Comparison of ENCODE assay signal across 13 cellular contexts in the genomic region with DNA sequence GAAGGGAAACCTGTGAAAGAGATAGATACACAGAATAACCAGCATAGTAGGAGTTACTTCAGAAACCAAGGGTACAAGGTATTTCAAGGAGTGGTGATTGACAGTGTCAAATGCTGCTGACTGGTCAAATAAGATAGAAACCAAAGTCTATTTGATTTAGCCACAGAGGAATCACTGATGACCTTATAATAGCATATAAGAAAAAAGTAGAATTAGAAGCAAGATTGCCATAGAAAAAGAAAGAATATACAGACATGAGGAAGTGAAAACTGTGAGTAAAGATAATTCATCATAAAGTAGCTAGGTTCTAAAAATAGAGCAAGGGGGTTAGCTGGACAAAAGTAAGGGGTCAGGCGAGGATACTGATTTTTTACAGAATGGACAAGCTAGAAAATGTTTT. TPM values are rescaled to one million over a fixed set of nuclear protein-coding genes. Genes with fewer than 3 reads are reported as not detected.
DNase-seq lines count a peak whose midpoint lies in the region; ATAC-seq, FAIRE-seq and TF ChIP-seq lines count a peak whose summit lies in the region.
"Had no signal": no experiment of that assay in that cellular context is flagged by ENCODE, and none has a peak within 500 bp of the region (broad histone marks: within the 10 kb centered on the region; RNA-seq: fewer than 3 reads in every experiment).

No MANE protein-coding gene starts in this region.

- DNase-seq in GM12892 (ENCODE audit: insufficient read length) (no peak), GM20000 (ENCODE audit: low spot score) (peak; percentile 20), SJCRH30 (peak in 1 of 2 experiments; percentile 25), PC-3 (no peak), immature natural killer cell (no peak), smooth muscle cell (lab: John Stamatoyannopoulos, UW; ENCODE audit: unreplicated experiment) (no peak)
- DNase-seq: left lung, NCI-H1417 treated with DMSO at 0.1 percent for 48 hours, transverse colon had no signal

- peaks cover 78% of the 10 kb centered on the region for H3K79me2 ChIP-seq in PC-3 (ENCODE audit: low read length)
- H3K79me2 ChIP-seq in smooth muscle cell (ENCODE audit: low read depth), result peaks cover 61% of the 10 kb centered on the region

- H3K4me2 ChIP-seq in PC-3 (ENCODE audit: low read length) (no peak overlapping the region), smooth muscle cell (no peak overlapping the region)

- H3K27me3 ChIP-seq in SJCRH30 (no peaks in the 10 kb centered on the region), PC-3 (ENCODE audit: low read length) (no peaks in the 10 kb centered on the region), smooth muscle cell (ENCODE audit: low read depth) (no peaks in the 10 kb centered on the region)
- H3K27me3 ChIP-seq: left lung, transverse colon had no signal

- no peak overlapping the region for H3K9ac ChIP-seq in PC-3 (ENCODE audit: low read length)
- no peak overlapping the region for H3K9ac ChIP-seq in smooth muscle cell (ENCODE audit: low read depth)

- 90% methylated on average over 1 of the region's 1 CpG for WGBS in smooth muscle cell (ENCODE audit: low lambda C conversion rate)

- no peak overlapping the region for H3K4me3 Mint-ChIP-seq in immature natural killer cell

- H4K20me1 ChIP-seq in PC-3 (ENCODE audit: low read length) (no peaks in the 10 kb centered on the region), smooth muscle cell (ENCODE audit: low read depth) (peaks cover 96% of the 10 kb centered on the region)

- H3K36me3 Mint-ChIP-seq in immature natural killer cell, result peaks cover 12 to 19% (median 16%) of the 10 kb centered on the region in 3 donors

- peak overlapping the region; percentile 1; the same call in 1 of the 2 replicates for H3K27ac ChIP-seq in SJCRH30
- no peak overlapping the region for H3K27ac ChIP-seq in PC-3 (ENCODE audit: low read length)
- no peak overlapping the region for H3K27ac ChIP-seq in smooth muscle cell (ENCODE audit: low read depth)
- H3K27ac ChIP-seq: left lung, transverse colon, VCaP had no signal

- peak overlapping the region in 3 of 6 donors; percentile 36 to 41 (median 38) for H3K27ac Mint-ChIP-seq in immature natural killer cell

- intact Hi-C loops in PC-3 (cut with micrococcal nuclease), result no loop called here

- H3K9me2 ChIP-seq in PC-3 (replicated peaks; ENCODE audit: low read length), result no peaks in the 10 kb centered on the region

- TF ChIP-seq POLR2A in GM12892 (IDR thresholded peaks at IDR 0.05; ENCODE audit: low read depth, low read length), result no peak

- H3F3A ChIP-seq in PC-3 (ENCODE audit: low read length, unreplicated experiment) (no peaks in the 10 kb centered on the region), smooth muscle cell (ENCODE audit: low read depth) (no peaks in the 10 kb centered on the region)

- H2AFZ ChIP-seq in PC-3 (ENCODE audit: low read length) (no peak overlapping the region), smooth muscle cell (ENCODE audit: low read depth) (no peak overlapping the region)

- POLR2A ChIA-PET in PC-3 (lab: Charles Lee; ENCODE audit: unreplicated experiment), result no interaction called here

- no peaks in the 10 kb centered on the region for H3K36me3 ChIP-seq in SJCRH30
- peaks cover 6% of the 10 kb centered on the region; the same call in 1 of the 2 replicates for H3K36me3 ChIP-seq in PC-3 (ENCODE audit: low read depth, low read length)
- no peaks in the 10 kb centered on the region for H3K36me3 ChIP-seq in smooth muscle cell (ENCODE audit: low read depth)
- H3K36me3 ChIP-seq: transverse colon had no signal

- no TSS peak for BruUV-seq in PC-3 (replicated peaks; lab: Mats Ljungman, UMichigan)

- H3K4me3 ChIP-seq in SJCRH30, result no peak overlapping the region
- no peak overlapping the region for H3K4me3 ChIP-seq in PC-3 (ENCODE audit: low read length)
- no peak overlapping the region for H3K4me3 ChIP-seq in smooth muscle cell
- H3K4me3 ChIP-seq: left lung, transverse colon had no signal

- H3K9me3 ChIP-seq in SJCRH30 (replicated peaks) (no peaks in the 10 kb centered on the region), PC-3 (ENCODE audit: low read length) (no peaks in the 10 kb centered on the region), smooth muscle cell (replicated peaks; ENCODE audit: low read depth) (no peaks in the 10 kb centered on the region)
- H3K9me3 ChIP-seq: left lung, transverse colon had no signal

- peak; percentile 63 for ATAC-seq in HG03066 (IDR thresholded peaks at IDR 0.05; ENCODE audit: low read depth, unreplicated experiment)
- ATAC-seq in PC-3, result no peak
- ATAC-seq in HG02840 (IDR thresholded peaks at IDR 0.05; ENCODE audit: low FRiP score, unreplicated experiment), result no peak
- ATAC-seq: left lung had no signal

- peaks cover 0 to 2% (median 0%) of the 10 kb centered on the region in 6 donors for H3K9me3 Mint-ChIP-seq in immature natural killer cell

- CTCF ChIA-PET in PC-3 (lab: Charles Lee), result no interaction called here

- no peak for TF ChIP-seq CTCF in GM20000 (IDR thresholded peaks at IDR 0.05; ENCODE audit: extremely low read depth, missing control alignments)
- no peak for TF ChIP-seq CTCF in PC-3 (conservative IDR thresholded peaks at IDR 0.05; ENCODE audit: low read depth, low read length)
- no peak for TF ChIP-seq CTCF in smooth muscle cell (IDR thresholded peaks at IDR 0.05; ENCODE audit: borderline replicate concordance, insufficient read depth, poor library complexity, severe bottlenecking)

- FAIRE-seq in GM12892 (lab: Jason Lieb, UNC), result peak; percentile 82
- FAIRE-seq: RCC 7860 had no signal

- peaks cover 63 to 96% of the 10 kb centered on the region in 2 donors for H3K4me1 Mint-ChIP-seq in immature natural killer cell

- H3K4me1 ChIP-seq in SJCRH30 (peaks cover 6% of the 10 kb centered on the region), PC-3 (ENCODE audit: insufficient read depth, low read length) (no peaks in the 10 kb centered on the region), smooth muscle cell (ENCODE audit: low read depth) (no peaks in the 10 kb centered on the region)

- peaks cover 0 to 3% (median 3%) of the 10 kb centered on the region in 3 donors for H3K27me3 Mint-ChIP-seq in immature natural killer cell (ENCODE audit: low read depth in 3 of 3)

RNA-seq across cellular contexts. Expression of a gene that starts 14.2 kb away (rescaled TPM):
- 13.2 TPM for polyA plus RNA-seq in GM12892 (2012; ENCODE audit: missing spikeins)
- 29.7 and 30.3 TPM in 2 replicates for total RNA-seq in SJCRH30 (2014; rRNA removed; shearing (Covaris generic))
- total RNA-seq in PC-3 (2014; rRNA removed) (27.5 and 28.9 TPM in 2 replicates), smooth muscle cell (24.0 and 27.3 TPM in 2 replicates)
- polyA plus RNA-seq in immature natural killer cell (10 to 100 TPM; 10.4 to 14.0 (median 10.7) TPM), smooth muscle cell (2.3 and 5.4 TPM in 2 replicates)
